8 cellular contexts compared by ENCODE assay signal in the genomic region with DNA sequence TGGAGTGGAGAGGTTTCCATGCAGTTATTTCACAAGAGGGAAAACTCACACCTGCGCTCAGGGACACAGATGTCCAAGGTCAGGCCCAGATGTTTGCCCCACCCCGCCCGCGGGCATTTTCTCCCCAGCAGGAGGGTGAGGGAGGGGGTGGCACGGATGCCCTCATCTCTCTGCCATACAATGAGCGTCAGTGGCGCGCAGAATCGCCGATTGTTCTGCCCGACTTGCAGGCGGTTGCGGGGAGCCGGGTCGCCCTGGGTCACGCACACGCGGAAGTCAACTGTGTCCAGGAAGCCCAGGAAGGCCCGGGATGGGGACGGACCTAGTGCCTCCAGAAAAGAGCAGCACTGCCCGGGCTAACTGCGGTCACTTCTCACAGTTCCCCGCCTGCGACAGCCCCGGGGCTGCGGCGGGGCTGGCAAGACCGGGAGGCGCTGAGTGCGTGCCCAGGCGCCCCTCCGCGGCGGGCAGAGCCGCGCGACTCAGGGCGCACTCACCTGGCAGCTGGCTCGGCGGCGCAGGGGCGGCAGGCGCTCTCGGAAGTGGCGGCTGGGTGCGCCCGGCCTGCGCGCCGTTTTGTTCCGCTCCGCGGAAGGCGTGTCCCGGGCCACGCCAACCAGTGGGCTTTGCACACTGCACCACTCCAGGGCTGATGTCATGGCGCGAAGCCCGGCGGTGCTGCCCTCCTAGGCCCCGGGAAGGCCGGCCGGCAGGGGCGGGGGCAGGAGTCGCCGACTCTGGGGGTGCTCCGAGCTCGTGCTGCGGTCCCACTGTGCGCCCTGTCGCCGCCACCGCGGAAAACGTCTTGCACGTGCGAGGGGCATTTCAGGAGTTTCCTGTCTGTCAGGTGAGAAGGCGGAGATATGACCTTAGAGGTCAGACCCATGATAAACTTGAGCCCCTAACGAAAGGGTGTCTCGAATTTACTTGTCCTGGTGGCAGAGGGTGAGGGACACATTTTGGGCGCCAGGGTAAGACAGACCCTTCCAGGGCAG. TPM values are rescaled to one million over a fixed set of nuclear protein-coding genes. Genes with fewer than 3 reads are reported as not detected.
DNase-seq lines count a peak whose midpoint lies in the region; ATAC-seq, FAIRE-seq and TF ChIP-seq lines count a peak whose summit lies in the region.

A gene (minus strand): TSS at position 551 of the 995 bp plus-strand sequence. CDS start 10,820 bp downstream, outside the sequence.

- peak within 1 kb of the TSS; percentile 76 for H4K8ac ChIP-seq in H1 (ENCODE audit: extremely low read depth, insufficient read depth, low read length)

- no peak within 1 kb of the TSS for H3K4ac ChIP-seq in H1 (replicated peaks; ENCODE audit: insufficient read length, low read depth, low read length)

- peak within 1 kb of the TSS; percentile 96 for H2BK12ac ChIP-seq in H1 (ENCODE audit: low read depth, low read length)

- peak in 1 of 3 experiments; percentile 8; a peak in 1 of 4 replicates for TF ChIP-seq CTCF in H1 (IDR thresholded peaks at IDR 0.05; ENCODE audit: control extremely low read depth in 1 of 3, insufficient read depth in 1 of 3, low read depth in 1 of 3, low read length in 3 of 3)

- H4K5ac ChIP-seq in H1 (ENCODE audit: insufficient read length, low read depth, low read length) = no peak within 1 kb of the TSS

- H2AK5ac ChIP-seq in H1 (ENCODE audit: low read depth, low read length) = peak within 1 kb of the TSS; percentile 79

- peak within 1 kb of the TSS; percentile 36 to 61 (median 43) for H3K4me3 ChIP-seq in H1 (ENCODE audit: extremely low read depth in 1 of 4, insufficient read depth in 2 of 4, low read depth in 3 of 4, low read length in 4 of 4)

- peak within 1 kb of the TSS; percentile 42; the same call in 1 of the 2 replicates for H2AFZ ChIP-seq in H1 (ENCODE audit: low read length)

- H2BK120ac ChIP-seq in H1 (replicated peaks; ENCODE audit: low read depth, low read length) = no peak within 1 kb of the TSS

- H3K36me3 ChIP-seq in H1 (ENCODE audit: control insufficient read depth in 2 of 4, insufficient read depth in 4 of 4, low read length in 3 of 4) = no peaks in the 10 kb centered on the region

- no peak within 1 kb of the TSS for H3K56ac ChIP-seq in H1 (replicated peaks; ENCODE audit: insufficient read length, low read depth, low read length)

- H3K79me1 ChIP-seq in H1 (ENCODE audit: low read depth, low read length) = no peaks in the 10 kb centered on the region

- no peak within 1 kb of the TSS for H3K14ac ChIP-seq in H1 (ENCODE audit: insufficient read length)

- CTCF ChIA-PET in H1 (lab: Charles Lee; ENCODE audit: partially characterized antibody) = interaction anchor here (0.9 to 27.5 kb wide), 11 partner anchors 8 to 72 kb away, joined by 3 to 929 read pairs (median 3); a partner anchor contains a TSS

- H3K23ac ChIP-seq in H1 (ENCODE audit: insufficient read length) = no peak within 1 kb of the TSS

- peaks cover 9 to 24% (median 16%) of the 10 kb centered on the region in 4 experiments for H3K4me1 ChIP-seq in H1 (replicated peaks in 1 of 4; ENCODE audit: control insufficient read depth in 3 of 4, insufficient read depth in 4 of 4, low read length in 3 of 4)

- WGBS in H1 (ENCODE audit: extremely low coverage in 1 of 2, insufficient coverage in 1 of 2, insufficient read length in 1 of 2, insufficient replicate concordance in 2 of 2, low coverage in 1 of 2, low lambda C conversion rate in 2 of 2, missing lambda C conversion rate in 1 of 2), 2 experiments = 14% methylated on average over 81 of the region's 81 CpGs; no CpG with 5 or more reads in 1 of the 2 experiments

- H2BK20ac ChIP-seq in H1 (ENCODE audit: low read length) = no peak within 1 kb of the TSS

- no peak for TF ChIP-seq RAD21 in H1 (IDR thresholded peaks at IDR 0.05 in 1 of 2, conservative IDR thresholded peaks at IDR 0.05 in 1 of 2; ENCODE audit: low read depth in 2 of 2, low read length in 2 of 2)

- no peaks in the 10 kb centered on the region for H4K20me1 ChIP-seq in H1 (replicated peaks in 1 of 2; ENCODE audit: control insufficient read depth in 1 of 2, insufficient read depth in 2 of 2, low read length in 2 of 2)

- POLR2A ChIA-PET in H1 (lab: Charles Lee; ENCODE audit: partially characterized antibody) = interaction anchor here (1.3 kb wide), 1 partner anchor 27 kb away, joined by 4 read pairs; no protein-coding TSS in a partner anchor

- no peak for TF ChIP-seq EP300 in H1 (IDR thresholded peaks at IDR 0.05; ENCODE audit: borderline replicate concordance in 1 of 2, low read depth in 2 of 2, low read length in 2 of 2)

- H3K27ac ChIP-seq in H1 (ENCODE audit: low read depth, low read length) = no peak within 1 kb of the TSS

- peaks cover 3 to 33% (median 21%) of the 10 kb centered on the region in 4 experiments for H3K27me3 ChIP-seq in H1 (replicated peaks in 1 of 4; ENCODE audit: control insufficient read depth in 3 of 4, extremely low read depth in 1 of 4, insufficient read depth in 3 of 4, low read length in 3 of 4)

- no peak for FAIRE-seq in H1 (lab: Jason Lieb, UNC)

- ATAC-seq in GM19043 (IDR thresholded peaks at IDR 0.05; ENCODE audit: low read depth, unreplicated experiment) = peak; percentile 93
- peak; percentile 69 for ATAC-seq in HG03378 (IDR thresholded peaks at IDR 0.05; ENCODE audit: unreplicated experiment)

- peak within 1 kb of the TSS; percentile 70 to 71 for H3K4me2 ChIP-seq in H1 (ENCODE audit: insufficient read depth in 1 of 2, low read depth in 2 of 2, low read length in 2 of 2)

- 0 out of 2 replicates have a peak within 1 kb of the TSS, but pooled peaks have one; percentile 16 for H2BK5ac ChIP-seq in H1 (ENCODE audit: low read depth, low read length)

- 0 out of 3 replicates have a peak, but pooled peaks of 1 of the 2 experiments have one; percentile 37 for TF ChIP-seq POLR2A in H1 (IDR thresholded peaks at IDR 0.05; ENCODE audit: control extremely low read depth in 1 of 2, low read depth in 2 of 2, low read length in 2 of 2)

- no peak within 1 kb of the TSS for H4K91ac ChIP-seq in H1 (replicated peaks; ENCODE audit: insufficient read length, low read length)

- H3K79me2 ChIP-seq in H1 (ENCODE audit: control insufficient read depth in 1 of 2, insufficient read depth in 2 of 2, low read length in 2 of 2) = no peaks in the 10 kb centered on the region

- DNase-seq in AG20443 (ENCODE audit: low spot score) = peak; percentile 97
- DNase-seq in NCI-H748 (lab: John Stamatoyannopoulos, UW; ENCODE audit: unreplicated experiment) = peak; percentile 85
- DNase-seq in activated CD8-positive, alpha-beta memory T cell treated with anti-CD3 and anti-CD28 coated beads for 1 hour (ENCODE audit: extremely low read depth in 1 of 2, low read depth in 1 of 2) = peak; percentile 30 to 69
- DNase-seq in H1 (ENCODE audit: low read depth in 1 of 2, low spot score in 2 of 2) = no peak
- DNase-seq in mesenteric fat pad (ENCODE audit: low spot score) = peak; percentile 96
- peak; percentile 58 for DNase-seq in stimulated activated CD8-positive, alpha-beta memory T cell treated with anti-CD3 and anti-CD28 coated beads, Interleukin-15, amount 100 ng/mL, for 24 hours (ENCODE audit: low read depth)

- H3K23me2 ChIP-seq in H1 (ENCODE audit: low read depth, low read length) = peaks cover 8% of the 10 kb centered on the region; the same call in 1 of the 2 replicates

- no peaks in the 10 kb centered on the region for H3K9me3 ChIP-seq in H1 (ENCODE audit: insufficient read depth in 2 of 2, low read depth in 1 of 2, low read length in 1 of 2)

- peak within 1 kb of the TSS in 1 of 4 experiments; percentile 44; a peak in 2 of 7 replicates for H3K9ac ChIP-seq in H1 (replicated peaks in 1 of 4; ENCODE audit: extremely low read depth in 1 of 4, low read depth in 3 of 4, low read length in 3 of 4)

- H3K18ac ChIP-seq in H1 (ENCODE audit: extremely low read depth, low read length) = peak within 1 kb of the TSS; percentile 19

- H2BK15ac ChIP-seq in H1 (ENCODE audit: low read length) = peak within 1 kb of the TSS; percentile 8; the same call in 1 of the 2 replicates

TF ChIP-seq in H1, 55 proteins besides CTCF, POLR2A, EP300 and RAD21 (continues in another document):
- TF ChIP-seq GABPA (IDR thresholded peaks at IDR 0.05; ENCODE audit: borderline replicate concordance, insufficient read depth, low read length) (peak; percentile 66; the same call in 1 of the 2 replicates), SIN3A (conservative IDR thresholded peaks at IDR 0.05 in 1 of 2, IDR thresholded peaks at IDR 0.05 in 1 of 2; ENCODE audit: low read depth in 1 of 2, low read length in 2 of 2) (0 out of 4 replicates have a peak, but pooled peaks of 1 of the 2 experiments have one; percentile 34), SP4 (IDR thresholded peaks at IDR 0.05; ENCODE audit: low read length) (no peak), SIX5 (IDR thresholded peaks at IDR 0.05; ENCODE audit: low read depth, low read length) (no peak), ASH2L (IDR thresholded peaks at IDR 0.05; ENCODE audit: low read length) (peak; percentile 43), KDM4A (IDR thresholded peaks at IDR 0.05; ENCODE audit: low read depth, low read length, severe bottlenecking) (peak; percentile 91), JUND (IDR thresholded peaks at IDR 0.05; ENCODE audit: low read length) (no peak), SUZ12 (IDR thresholded peaks at IDR 0.05; ENCODE audit: low read length) (peak; percentile 66), TBP (IDR thresholded peaks at IDR 0.05; ENCODE audit: low read depth, low read length) (0 out of 2 replicates have a peak, but pooled peaks have one; percentile 9), JUN (IDR thresholded peaks at IDR 0.05; ENCODE audit: low read depth, low read length) (no peak), FOSL1 (IDR thresholded peaks at IDR 0.05; ENCODE audit: insufficient read depth, low read depth, low read length) (no peak), EZH2 (IDR thresholded peaks at IDR 0.05; ENCODE audit: low read depth, low read length, severe bottlenecking) (peak; percentile 52)
- TF ChIP-seq, protein P1, sequence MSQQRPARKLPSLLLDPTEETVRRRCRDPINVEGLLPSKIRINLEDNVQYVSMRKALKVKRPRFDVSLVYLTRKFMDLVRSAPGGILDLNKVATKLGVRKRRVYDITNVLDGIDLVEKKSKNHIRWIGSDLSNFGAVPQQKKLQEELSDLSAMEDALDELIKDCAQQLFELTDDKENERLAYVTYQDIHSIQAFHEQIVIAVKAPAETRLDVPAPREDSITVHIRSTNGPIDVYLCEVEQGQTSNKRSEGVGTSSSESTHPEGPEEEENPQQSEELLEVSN (IDR thresholded peaks at IDR 0.05) = peak; percentile 65

RNA-seq across cellular contexts. Expression of the gene that starts here (rescaled TPM):
- total RNA-seq in H1 (2021; fragmentation: NEBNext Ultra II Directional; extraction: Animal tissue kit (Norgen Biotek cat#: 25700)) = 22.3 and 24.1 TPM in 2 replicates
- polyA plus RNA-seq in H1 (2011; rRNA removed) = 13.2 and 14.2 TPM in 2 replicates
- 13.4 TPM for polyA plus RNA-seq in H1 (2011; cell fraction: cytosol; rRNA removed)
- 14.7 TPM for polyA plus RNA-seq in H1 (2011; cell fraction: nucleus; rRNA removed)
- 12.4 to 15.0 TPM (median 13.8 TPM) in 4 replicates for polyA plus RNA-seq in H1 (2012, experiment 1 of 2)
- polyA plus RNA-seq in H1 (2012, experiment 2 of 2) = 20.3 TPM
- polyA plus RNA-seq in H1 (2013, experiment 1 of 2) = 15.9 TPM
- polyA plus RNA-seq in H1 (2013, experiment 2 of 2) = 15.4 TPM
- 10.5 and 12.6 TPM in 2 replicates for polyA minus RNA-seq in H1 (2011; rRNA and poly(A)+ RNA removed)
- 9.5 TPM for polyA minus RNA-seq in H1 (2011; cell fraction: cytosol; rRNA and poly(A)+ RNA removed)
- polyA minus RNA-seq in H1 (2011; cell fraction: nucleus; rRNA and poly(A)+ RNA removed) = 9.3 TPM
- total RNA-seq in mesenteric fat pad = 151 TPM

Comparison
In these comparisons a context has a peak if more than half of its experiments do, and no peak if none do; other contexts are left out.
1. DNase-seq: peak in AG20443 (single experiment), NCI-H748 (single experiment), activated CD8-positive, alpha-beta memory T cell treated with anti-CD3 and anti-CD28 coated beads for 1 hour (2 of 2), mesenteric fat pad (single experiment) and stimulated activated CD8-positive, alpha-beta memory T cell treated with anti-CD3 and anti-CD28 coated beads, Interleukin-15, amount 100 ng/mL, for 24 hours (single experiment); none in H1 (0 of 2).